9 cellular contexts compared by ENCODE assay signal in the genomic region with DNA sequence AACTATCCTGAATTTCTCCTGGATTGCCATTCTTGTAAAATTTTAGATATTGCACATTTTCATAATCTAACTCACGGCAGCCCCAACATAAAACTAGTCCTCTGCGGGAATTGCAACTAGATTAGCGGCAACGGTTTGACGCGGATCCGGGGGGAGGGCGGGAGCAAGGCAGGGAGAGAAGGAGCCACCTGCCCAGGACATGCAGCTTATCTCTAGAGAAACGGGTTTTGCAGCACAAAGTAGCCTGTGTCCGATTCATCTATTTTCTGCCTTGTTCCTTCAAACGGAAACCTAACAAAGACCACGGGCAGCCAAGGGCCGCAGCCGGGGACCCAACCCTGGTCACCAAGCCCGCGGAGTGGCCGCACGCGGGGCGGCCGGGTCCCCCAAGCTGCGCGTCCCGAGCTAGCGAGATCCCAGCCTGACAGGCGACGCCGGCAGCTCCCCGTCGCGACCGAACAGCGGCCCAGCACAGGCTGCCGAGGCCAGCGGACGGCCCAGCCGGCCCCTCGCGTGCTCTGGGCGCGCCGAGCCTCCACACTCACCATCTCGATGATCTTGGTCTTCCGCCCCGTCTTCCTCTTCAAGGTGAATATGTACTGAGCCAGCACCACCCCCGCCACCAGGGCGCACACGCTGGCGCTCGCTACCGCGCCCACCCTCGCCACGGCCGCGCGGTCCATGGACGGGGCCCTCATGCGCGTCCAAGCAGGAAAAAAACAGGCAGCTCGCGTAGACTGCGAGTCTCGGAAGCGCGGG. TPM values are rescaled to one million over a fixed set of nuclear protein-coding genes. Genes with fewer than 3 reads are reported as not detected.
DNase-seq lines count a peak whose midpoint lies in the region; ATAC-seq, FAIRE-seq and TF ChIP-seq lines count a peak whose summit lies in the region.
"Had no signal": no experiment of that assay in that cellular context is flagged by ENCODE, and none has a peak within 500 bp of the region (broad histone marks: within the 10 kb centered on the region; RNA-seq: fewer than 3 reads in every experiment).

NT5C3A (minus strand) TSS at position 754 of the 759 bp plus-strand sequence; CDS start at position 683, 71 bp downstream.

- H4K20me1 ChIP-seq in K562 (replicated peaks; ENCODE audit: control insufficient read depth, insufficient read depth, low read length) = 0 out of 2 replicates have a peak, but pooled peaks cover 9% of the 10 kb centered on the region

- H3K36me3 ChIP-seq in K562 (ENCODE audit: control insufficient read depth, insufficient read depth, low read length) (peaks cover 28% of the 10 kb centered on the region; the same call in 2 of the 3 replicates), iPS-15b (ENCODE audit: control insufficient read depth, insufficient read depth, low read length) (no peaks in the 10 kb centered on the region)

- H3K27me3 ChIP-seq in K562 (ENCODE audit: control insufficient read depth in 2 of 2, insufficient read depth in 2 of 2, low read length in 2 of 2) (no peaks in the 10 kb centered on the region), iPS-15b (ENCODE audit: control insufficient read depth, insufficient read depth, low read length) (no peaks in the 10 kb centered on the region)

- TF ChIP-seq EP300 in K562 (IDR thresholded peaks at IDR 0.05; ENCODE audit: low read length) = no peak

- TF ChIP-seq POLR2A in K562 (conservative IDR thresholded peaks at IDR 0.05) = peak; percentile 81

- BruUV-seq in K562 (replicated peaks; lab: Mats Ljungman, UMichigan) = TSS peak; percentile 39

- H3K9ac ChIP-seq in K562 (ENCODE audit: insufficient read depth in 1 of 2, low read depth in 2 of 2, low read length in 2 of 2) (peak within 1 kb of the TSS; percentile 85 to 99), iPS-15b (ENCODE audit: low read depth, low read length) (peak within 1 kb of the TSS; percentile 68)

- CTCF ChIA-PET in RWPE1 (lab: Yijun Ruan, JAX) (interaction anchor here (0.6 kb wide), 1 partner anchor 19 kb away, joined by 3 read pairs; no protein-coding TSS in a partner anchor), K562 (lab: Yijun Ruan, JAX; ENCODE audit: low intra/inter-chr PET ratio) (no interaction called here)

- intact Hi-C loops in K562 (cut with micrococcal nuclease) = loop anchor here (5.0 to 10.0 kb wide), 3 partner anchors 105 to 567 kb away; partner anchors contain the start of genes AVL9, FKBP9 and LSM5
- intact Hi-C loops in sciatic nerve (cut with DNase I) = no loop called here

- H3K4me1 ChIP-seq in K562 (replicated peaks in 1 of 2; ENCODE audit: control insufficient read depth in 2 of 2, insufficient read depth in 2 of 2, low read length in 2 of 2) (peaks cover 7 to 20% of the 10 kb centered on the region in 2 experiments; a peak in 3 of 5 replicates), iPS-15b (ENCODE audit: control insufficient read depth, insufficient read depth, low read length) (peaks cover 4% of the 10 kb centered on the region)

- DNase-seq in COR-L47 (lab: John Stamatoyannopoulos, UW) (peak; percentile 30), RWPE1 (ENCODE audit: low spot score) (peak; percentile 70), K562 (ENCODE audit: extremely low read depth in 1 of 4, low spot score in 3 of 4) (peak; percentile 53 to 68 (median 60)), sciatic nerve (ENCODE audit: low spot score) (no peak), NCI-H187 treated with DMSO at 0.1 percent for 48 hours (lab: John Stamatoyannopoulos, UW) (no peak)

- in situ Hi-C loops in K562 (cut with MboI) = no loop called here

- ATAC-seq in GM19372 (IDR thresholded peaks at IDR 0.05; ENCODE audit: low read depth, unreplicated experiment) = peak; percentile 35
- ATAC-seq in HG03442 (IDR thresholded peaks at IDR 0.05; ENCODE audit: unreplicated experiment) = peak; percentile 29
- ATAC-seq in K562 = peak; percentile 57
- peak; percentile 53 for ATAC-seq in sciatic nerve

- TF ChIP-seq CTCF in RWPE1 (conservative IDR thresholded peaks at IDR 0.05; ENCODE audit: low read depth) (no peak), K562 (IDR thresholded peaks at IDR 0.05 in 2 of 3, conservative IDR thresholded peaks at IDR 0.05 in 1 of 3; ENCODE audit: insufficient read depth in 2 of 3, low read depth in 1 of 3, low read length in 3 of 3) (no peak)

- TF ChIP-seq RAD21 in K562 (CRISPR knock-in tag; conservative IDR thresholded peaks at IDR 0.05 in 1 of 2, IDR thresholded peaks at IDR 0.05 in 1 of 2) = no peak

- peak within 1 kb of the TSS; percentile 82 for H3K4me2 ChIP-seq in K562 (ENCODE audit: insufficient read depth, low read length)

- H3K79me2 ChIP-seq in K562 (ENCODE audit: control insufficient read depth, insufficient read depth, low read length) = peaks cover 54% of the 10 kb centered on the region

- no peaks in the 10 kb centered on the region; the same call in none of the 2 replicates for H3K9me3 ChIP-seq in K562 (replicated peaks; ENCODE audit: control insufficient read depth, insufficient read depth, low read depth, low read length)
- H3K9me3 ChIP-seq in iPS-15b (ENCODE audit: control insufficient read depth, insufficient read depth, low read length) = no peaks in the 10 kb centered on the region

- peak; percentile 57 for FAIRE-seq in K562 (lab: Jason Lieb, UNC)
- FAIRE-seq: colon had no signal

- 1% methylated on average over 54 of the region's 66 CpGs for WGBS in K562 (ENCODE audit: insufficient coverage, low coverage, missing lambda C conversion rate)

- H3K4me3 ChIP-seq in K562 (peak within 1 kb of the TSS; percentile 90), iPS-15b (ENCODE audit: low read depth, low read length) (peak within 1 kb of the TSS; percentile 87)

- no peaks in the 10 kb centered on the region for H3K9me1 ChIP-seq in K562 (ENCODE audit: control insufficient read depth, insufficient read depth, low read length)

- POLR2A ChIA-PET in RWPE1 (lab: Yijun Ruan, JAX; ENCODE audit: low non-redundant PET) (interaction anchor here (0.5 to 1.3 kb wide), 3 partner anchors 19 to 173 kb away, joined by 3 to 5 read pairs (median 3); no protein-coding TSS in a partner anchor), K562 (lab: Yijun Ruan, JAX) (interaction anchor here (0.6 to 3.0 kb wide), 16 partner anchors 9 to 588 kb away, joined by 3 to 33 read pairs (median 3); partner anchors contain the start of gene LSM5)

- H3K27ac ChIP-seq in RWPE1 (peak within 1 kb of the TSS; percentile 95), K562 (ENCODE audit: extremely low read depth, low read depth, low read length) (peak within 1 kb of the TSS; percentile 94)

- H2AFZ ChIP-seq in K562 (ENCODE audit: low read depth, low read length) = peak within 1 kb of the TSS; percentile 100

TF ChIP-seq in K562, 482 proteins besides CTCF, POLR2A, EP300 and RAD21 (continues in another document):
- peak; percentile 31; the same call in 1 of the 2 replicates for TF ChIP-seq HMGXB4 (CRISPR knock-in tag; IDR thresholded peaks at IDR 0.05)
- TF ChIP-seq ESRRA (IDR thresholded peaks at IDR 0.05; ENCODE audit: borderline replicate concordance, low read depth) = no peak; the same call in 1 of the 2 replicates
- TF ChIP-seq HDAC1 (IDR thresholded peaks at IDR 0.05) = peak in 1 of 2 experiments; percentile 72; a peak in 1 of 4 replicates
- no peak for TF ChIP-seq MEF2D (tag; conservative IDR thresholded peaks at IDR 0.05; ENCODE audit: low read depth)
- no peak for TF ChIP-seq TAF9B (IDR thresholded peaks at IDR 0.05; ENCODE audit: partially characterized antibody)
- no peak for TF ChIP-seq SMAD3 (CRISPR knock-in tag; conservative IDR thresholded peaks at IDR 0.05)
- peak; percentile 96 for TF ChIP-seq RBFOX2 (IDR thresholded peaks at IDR 0.05; ENCODE audit: low read depth, low read length)
- 0 out of 2 replicates have a peak, but pooled peaks have one; percentile 44 for TF ChIP-seq ELF1 (tag; IDR thresholded peaks at IDR 0.05)
- TF ChIP-seq L3MBTL2 (IDR thresholded peaks at IDR 0.05) = peak; percentile 89; the same call in 1 of the 2 replicates
- TF ChIP-seq HLTF (IDR thresholded peaks at IDR 0.05) = no peak
- TF ChIP-seq CBFA2T2 (conservative IDR thresholded peaks at IDR 0.05) = no peak
- TF ChIP-seq ZNF311 (CRISPR knock-in tag; IDR thresholded peaks at IDR 0.05) = no peak
- TF ChIP-seq MTA3 (IDR thresholded peaks at IDR 0.05; ENCODE audit: borderline replicate concordance) = 0 out of 2 replicates have a peak, but pooled peaks have one; percentile 31
- peak; percentile 40; the same call in 1 of the 2 replicates for TF ChIP-seq POLR2AphosphoS5 (IDR thresholded peaks at IDR 0.05; ENCODE audit: control insufficient read depth, insufficient read depth, low read depth, low read length)

RNA-seq across cellular contexts. Expression of gene NT5C3A, which starts in this region (rescaled TPM):
- 35.5 and 114 TPM in 2 replicates for total RNA-seq in K562 (2011; cell fraction: chromatin; rRNA removed; ENCODE audit: low replicate concordance)
- 28.3 and 40.7 TPM in 2 replicates for total RNA-seq in K562 (2011; cell fraction: nucleolus; rRNA removed)
- 50.2 and 78.4 TPM in 2 replicates for total RNA-seq in K562 (2011; cell fraction: nucleoplasm; rRNA removed)
- total RNA-seq in K562 (2014; rRNA removed) = 42.9 and 45.1 TPM in 2 replicates
- total RNA-seq in K562 (2014; rRNA removed; fragmentation: Illumina TruSeq; extraction: Trizol) = 60.1 and 62.7 TPM in 2 replicates
- total RNA-seq in K562 (2015; rRNA removed; fragmentation: Illumina TruSeq; extraction: Trizol) = 38.8 and 43.4 TPM in 2 replicates
- 33.1 and 36.1 TPM in 2 replicates for total RNA-seq in K562 (2021)
- 34.6 and 43.1 TPM in 2 replicates for polyA plus RNA-seq in K562 (2011; rRNA removed)
- polyA plus RNA-seq in K562 (2011; cell fraction: cytosol; rRNA removed) = 4.3 and 11.8 TPM in 2 replicates
- polyA plus RNA-seq in K562 (2011; cell fraction: nucleus; rRNA removed) = 8.1 and 14.4 TPM in 2 replicates
- 32.9 and 39.1 TPM in 2 replicates for polyA plus RNA-seq in K562 (2012)
- 40.0 and 41.7 TPM in 2 replicates for polyA plus RNA-seq in K562 (2014; fragmentation: Illumina TruSeq; extraction: Trizol)
- 10 to 100 TPM; 18.6 to 27.0 TPM for polyA plus RNA-seq in K562 (2014; fragmentation: Nextera tagmentation; extraction: Ambion mirVana)
- 35.0 and 47.6 TPM in 2 replicates for polyA plus RNA-seq in K562 (2014; rRNA removed)
- polyA minus RNA-seq in K562 (2011; rRNA and poly(A)+ RNA removed) = 22.4 and 29.2 TPM in 2 replicates
- 8.5 and 10.3 TPM in 2 replicates for polyA minus RNA-seq in K562 (2011; cell fraction: cytosol; rRNA and poly(A)+ RNA removed)
- 12.5 and 20.1 TPM in 2 replicates for polyA minus RNA-seq in K562 (2011; cell fraction: nucleus; rRNA and poly(A)+ RNA removed)
- total RNA-seq in sciatic nerve = 27.9 TPM

Comparison
In these comparisons a context has a peak if more than half of its experiments do, and no peak if none do; other contexts are left out.
1. DNase-seq: peak in COR-L47 (single experiment), RWPE1 (single experiment) and K562 (4 of 4); none in sciatic nerve (single experiment) and NCI-H187 treated with DMSO at 0.1 percent for 48 hours (single experiment).
2. Peak in every context shown above with its lines, with median percentiles within 50 percentile points of each other: ATAC-seq.